ENCODE assay signal across 26 cellular contexts in genomic region chr11:129239207-129239606, GRCh38.
"Had no signal": no experiment of that assay in that cellular context is flagged by ENCODE, and none has a peak within 500 bp of the region (broad histone marks: within the 10 kb centered on the region; RNA-seq: fewer than 3 reads in every experiment).

No MANE protein-coding gene starts in this region.

- FAIRE-seq: astrocyte, bronchial epithelial cell, frontal cortex had no signal

- H3K36me3 Mint-ChIP-seq: activated CD4-positive, alpha-beta memory T cell treated with anti-CD3 and anti-CD28 coated beads for 36 hours; activated CD8-positive, alpha-beta memory T cell treated with anti-CD3 and anti-CD28 coated beads, Interleukin-2, amount 10 ng/mL, durations not matched to agents 7 days and 5 days; activated naive CD4-positive, alpha-beta T cell treated with anti-CD3 and anti-CD28 coated beads, Interleukin-2, amount 10 ng/mL, durations not matched to agents 7 days and 5 days; WTC11 had no signal

- H3K4me3 ChIP-seq: coronary artery, dorsolateral prefrontal cortex had no signal

- H3K27ac Mint-ChIP-seq: activated CD4-positive, alpha-beta memory T cell treated with anti-CD3 and anti-CD28 coated beads for 36 hours; activated CD4-positive, alpha-beta T cell treated with anti-CD3 and anti-CD28 coated beads, Interleukin-2, amount 10 ng/mL, durations not matched to agents 24 days and 14 days; activated CD8-positive, alpha-beta memory T cell treated with anti-CD3 and anti-CD28 coated beads, Interleukin-2, amount 10 ng/mL, durations not matched to agents 7 days and 5 days; activated CD8-positive, alpha-beta T cell treated with anti-CD3 and anti-CD28 coated beads, Interleukin-2, amount 10 ng/mL, durations not matched to agents 7 days and 5 days; activated naive CD4-positive, alpha-beta T cell treated with anti-CD3 and anti-CD28 coated beads, Interleukin-2, amount 10 ng/mL, durations not matched to agents 7 days and 5 days; activated naive CD8-positive, alpha-beta T cell; activated T-helper 2 cell treated with anti-CD3 and anti-CD28 coated beads, Interferon-gamma antibody, Interleukin-2, Interleukin-4, amounts not matched to agents 10 μg/mL and 5 μg/mL and 100 μg/mL, durations not matched to agents 14 hours and 24 hours and 36 hours; dendritic cell treated with granulocyte-macrophage colony-stimulating factor and Interleukin-4, amounts not matched to agents 40 ng/mL and 50 ng/mL, for 4 days; endodermal cell had no signal

- ATAC-seq: activated CD8-positive, alpha-beta memory T cell treated with anti-CD3 and anti-CD28 coated beads, Interleukin-2, amount 10 ng/mL, durations not matched to agents 7 days and 5 days; activated CD8-positive, alpha-beta T cell treated with anti-CD3 and anti-CD28 coated beads, Interleukin-2, amount 10 ng/mL, durations not matched to agents 7 days and 5 days; WTC11 had no signal

- H3K27me3 ChIP-seq: brain microvascular endothelial cell, dorsolateral prefrontal cortex had no signal

- H3K9me3 Mint-ChIP-seq: activated naive CD4-positive, alpha-beta T cell treated with anti-CD3 and anti-CD28 coated beads, Interleukin-2, amount 10 ng/mL, durations not matched to agents 7 days and 5 days; activated T-helper 2 cell treated with anti-CD3 and anti-CD28 coated beads, Interferon-gamma antibody, Interleukin-2, Interleukin-4, amounts not matched to agents 10 μg/mL and 5 μg/mL and 100 μg/mL, durations not matched to agents 14 hours and 24 hours and 36 hours; dendritic cell treated with granulocyte-macrophage colony-stimulating factor and Interleukin-4, amounts not matched to agents 40 ng/mL and 50 ng/mL, for 4 days had no signal

- H3K36me3 ChIP-seq: brain microvascular endothelial cell had no signal

- H3K27ac ChIP-seq: brain microvascular endothelial cell, coronary artery, dorsolateral prefrontal cortex, VCaP had no signal

- DNase-seq: activated CD4-positive, alpha-beta memory T cell treated with anti-CD3 and anti-CD28 coated beads for 36 hours; activated CD4-positive, alpha-beta T cell treated with anti-CD3 and anti-CD28 coated beads for 1 hour; activated CD4-positive, alpha-beta T cell treated with anti-CD3 and anti-CD28 coated beads, Interleukin-2, amount 10 ng/mL, durations not matched to agents 24 days and 14 days; activated CD8-positive, alpha-beta memory T cell treated with anti-CD3 and anti-CD28 coated beads, Interleukin-2, amount 10 ng/mL, durations not matched to agents 7 days and 5 days; activated CD8-positive, alpha-beta memory T cell treated with anti-CD3 and anti-CD28 coated beads, Interleukin-2, amount 50 U/mL, for 4 hours; activated CD8-positive, alpha-beta T cell treated with anti-CD3 and anti-CD28 coated beads, Interleukin-2, amount 10 ng/mL, durations not matched to agents 7 days and 5 days; activated effector memory CD4-positive, alpha-beta T cell treated with anti-CD3 and anti-CD28 coated beads, Interleukin-2, amount 50 U/mL, for 16 hours; activated naive CD4-positive, alpha-beta T cell treated with anti-CD3 and anti-CD28 coated beads, Interleukin-2, amount 10 ng/mL, durations not matched to agents 7 days and 5 days; activated T-cell treated with anti-CD3 and anti-CD28 coated beads, Interleukin-2, amount 50 U/mL, for 1 hour; amniotic stem cell; anterior cingulate cortex; brain microvascular endothelial cell; dorsolateral prefrontal cortex; effector memory CD4-positive, alpha-beta T cell; endodermal cell; foreskin fibroblast; head of caudate nucleus had no signal
